Comparison of ENCODE assay signal across 8 cellular contexts in the genomic region with DNA sequence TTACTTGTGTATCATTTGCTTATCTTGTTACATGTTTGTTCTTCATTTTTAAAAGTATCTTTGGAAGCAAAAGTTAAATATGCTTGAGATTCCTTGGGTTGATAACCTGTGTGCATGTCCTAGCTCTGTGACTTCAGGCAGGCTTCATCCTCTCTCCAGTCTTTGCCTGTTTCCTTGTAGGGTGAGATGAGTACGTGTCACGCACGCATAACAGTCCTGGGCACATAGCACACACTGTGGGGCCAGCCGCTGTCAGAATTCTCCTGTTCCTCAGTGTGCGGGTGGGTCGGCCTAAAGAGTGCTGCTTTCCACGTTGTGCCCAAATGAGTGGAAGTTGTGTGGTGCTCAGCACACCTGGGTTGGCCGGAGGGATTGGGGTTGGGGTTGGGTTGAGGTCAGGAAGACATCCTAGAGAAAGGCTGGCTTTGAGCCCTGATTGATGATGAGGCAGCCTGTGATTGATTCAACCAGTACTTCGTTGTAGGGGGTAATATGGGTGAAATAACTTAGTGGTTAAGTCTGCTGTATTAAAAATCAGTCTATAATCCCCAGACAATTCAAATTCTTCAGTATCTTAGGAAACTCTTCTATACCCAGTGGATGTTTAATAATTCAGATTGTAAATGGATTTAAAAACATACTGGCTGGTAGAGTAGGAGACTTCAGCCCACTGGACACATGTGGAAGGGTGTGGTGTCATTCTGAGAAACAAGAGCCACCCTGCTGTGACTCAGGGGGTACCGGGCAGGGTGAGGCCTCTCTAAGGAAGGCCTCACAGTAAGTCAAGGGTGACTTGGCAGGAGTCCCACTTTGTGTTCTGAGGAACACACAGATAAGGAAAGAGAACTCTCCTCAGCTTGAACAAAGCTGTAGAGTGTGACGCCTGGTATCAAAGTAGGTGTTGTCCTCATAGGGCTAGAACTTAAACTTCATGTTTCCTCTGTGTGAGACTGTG. TPM values are rescaled to one million over a fixed set of nuclear protein-coding genes. Genes with fewer than 3 reads are reported as not detected.
A peak's percentile ranks its signal among the peaks of the same experiment; 100 is the strongest.
DNase-seq lines count a peak whose midpoint lies in the region; ATAC-seq and TF ChIP-seq lines count a peak whose summit lies in the region.

No MANE protein-coding gene starts in this region.

- peaks cover 35% of the 10 kb centered on the region for H3K36me3 ChIP-seq in brain microvascular endothelial cell (replicated peaks)
- peaks cover 11 to 65% (median 54%) of the 10 kb centered on the region in 4 donors for H3K36me3 ChIP-seq in stomach

- no peak for TF ChIP-seq POLR2A in NB4 (IDR thresholded peaks at IDR 0.05; ENCODE audit: extremely low read depth, insufficient read length)
- TF ChIP-seq POLR2A in lower leg skin (IDR thresholded peaks at IDR 0.05), result no peak
- TF ChIP-seq POLR2A in stomach (IDR thresholded peaks at IDR 0.05), result no peak

- no peaks in the 10 kb centered on the region for H3K9me3 ChIP-seq in stomach

- in situ Hi-C loops in brain microvascular endothelial cell (cut with HindIII; ENCODE audit: low pct_ligation_motif_present, low sequenced_read_pairs), result no loop called here

- POLR2A ChIA-PET in GM10248 (lab: Yijun Ruan, JAX), result no interaction called here

- H3K4me1 ChIP-seq in stomach, result peaks cover 56 to 100% (median 78%) of the 10 kb centered on the region in 4 donors

- no peak for DNase-seq in activated CD4-positive, CD25-positive, alpha-beta regulatory T cell treated with anti-CD3 and anti-CD28 coated beads, Interleukin-2, amount 50 U/mL, for 72 hours
- DNase-seq in NB4 (ENCODE audit: low read depth) (peak; percentile 62), brain microvascular endothelial cell (peak; percentile 84), lower leg skin (ENCODE audit: low spot score in 2 of 2) (peak; percentile 76 to 91), stomach (peak; percentile 89), GM10248 (ENCODE audit: extremely low spot score) (no peak)

- 64 to 71% methylated on average over 11 of the region's 11 CpGs for WGBS in lower leg skin, 2 donors
- WGBS in stomach, 5 donors, result 42 to 59% (median 52%) methylated on average over 11 of the region's 11 CpGs

- H3K27me3 ChIP-seq in brain microvascular endothelial cell (replicated peaks) (no peaks in the 10 kb centered on the region), stomach (no peaks in the 10 kb centered on the region)

- H3K27ac ChIP-seq in brain microvascular endothelial cell (peak overlapping the region; percentile 40), stomach (peak overlapping the region; percentile 75 to 87 (median 85))

- ATAC-seq in activated CD4-positive, CD25-positive, alpha-beta regulatory T cell treated with anti-CD3 and anti-CD28 coated beads, Interleukin-2, amount 50 U/mL, for 24 hours, result peak; percentile 77 to 82
- ATAC-seq in HG03039 (IDR thresholded peaks at IDR 0.05; ENCODE audit: unreplicated experiment), result no peak

- intact Hi-C loops in lower leg skin (cut with DNase I; ENCODE audit: low total_unique reads) (no loop called here), stomach (cut with DNase I; ENCODE audit: low total_unique reads) (no loop called here)

- no peak overlapping the region for H3K4me3 ChIP-seq in NB4 (ENCODE audit: low read depth, low read length)
- H3K4me3 ChIP-seq in brain microvascular endothelial cell (ENCODE audit: low read depth, low read length), result no peak overlapping the region
- no peak overlapping the region for H3K4me3 ChIP-seq in lower leg skin (ENCODE audit: low read depth, poor library complexity, severe bottlenecking)
- H3K4me3 ChIP-seq in stomach, result peak overlapping the region in 1 of 4 donors; percentile 1

- TF ChIP-seq EP300 in stomach (IDR thresholded peaks at IDR 0.05), result no peak

- TF ChIP-seq CTCF in NB4 (IDR thresholded peaks at IDR 0.05; ENCODE audit: low read depth, low read length) (no peak), brain microvascular endothelial cell (IDR thresholded peaks at IDR 0.05; ENCODE audit: low read depth, low read length, missing control alignments) (no peak), lower leg skin (IDR thresholded peaks at IDR 0.05) (no peak), stomach (IDR thresholded peaks at IDR 0.05) (no peak), GM10248 (IDR thresholded peaks at IDR 0.05; ENCODE audit: control extremely low read depth, extremely low read depth, low read depth, missing control alignments) (no peak)

- CTCF ChIA-PET in GM10248 (lab: Yijun Ruan, JAX), result interaction anchor here (1.0 to 1.2 kb wide), 2 partner anchors 7 to 8 kb away, joined by 3 read pairs; no protein-coding TSS in a partner anchor

RNA-seq across cellular contexts. Expression of gene RAC1, which starts 18.7 kb away (rescaled TPM):
- total RNA-seq in lower leg skin (100 to 1,000 TPM; 154 to 428 (median 255) TPM), stomach (100 to 1,000 TPM in 4 of 5 donors, 10 to 100 TPM in 1; 27.4 to 159 (median 118) TPM)
- 100 to 1,000 TPM; 190 to 319 (median 302) TPM for polyA plus RNA-seq in stomach

RNA-seq across cellular contexts. Expression of gene FAM220A, which starts 44.2 kb away (rescaled TPM):
- total RNA-seq in lower leg skin (10 to 100 TPM; 18.7 to 38.6 (median 24.3) TPM), stomach (10 to 100 TPM in 2 of 5 donors, 1 to 10 TPM in 3; 3.6 to 92.2 (median 9.2) TPM)
- 1 to 10 TPM; 7.1 to 7.3 (median 7.2) TPM for polyA plus RNA-seq in stomach

RNA-seq across cellular contexts. Expression of gene DAGLB, which starts 54.8 kb away (rescaled TPM):
- 10 to 100 TPM; 26.1 to 35.9 (median 27.5) TPM for total RNA-seq in lower leg skin
- 10 to 100 TPM in 4 of 5 donors, 1 to 10 TPM in 1; 5.8 to 23.7 (median 15.4) TPM for total RNA-seq in stomach
- polyA plus RNA-seq in stomach, result 1 to 10 TPM; 4.7 to 6.6 (median 5.0) TPM

Comparison
In these comparisons a context has a peak if more than half of its experiments do, and no peak if none do; other contexts are left out.
1. DNase-seq: peak in NB4 (single experiment), brain microvascular endothelial cell (single experiment), lower leg skin (2 of 2) and stomach (single experiment); none in activated CD4-positive, CD25-positive, alpha-beta regulatory T cell treated with anti-CD3 and anti-CD28 coated beads, Interleukin-2, amount 50 U/mL, for 72 hours (single experiment) and GM10248 (single experiment).